In genomic region chr2:40209728-40210127, GRCh38 we compare ENCODE assay signal across 2 cellular contexts.
TF ChIP-seq lines count a peak whose summit lies in the region.

No MANE protein-coding gene starts in this region.

TF ChIP-seq in IMR-90, 13 proteins besides CTCF, POLR2A, EP300 and RAD21:
- TF ChIP-seq NFE2L2 (IDR thresholded peaks at IDR 0.05; ENCODE audit: low read depth, low read length): no peak
- TF ChIP-seq MAFK (IDR thresholded peaks at IDR 0.05; ENCODE audit: low read depth, low read length): no peak
- no peak for TF ChIP-seq MAZ (IDR thresholded peaks at IDR 0.05; ENCODE audit: borderline replicate concordance, low read depth, low read length)
- TF ChIP-seq USF2 (IDR thresholded peaks at IDR 0.05; ENCODE audit: low read depth, low read length): no peak
- no peak for TF ChIP-seq MXI1 (IDR thresholded peaks at IDR 0.05; ENCODE audit: borderline replicate concordance, low read depth, low read length)
- no peak for TF ChIP-seq RFX5 (IDR thresholded peaks at IDR 0.05; ENCODE audit: low read depth, low read length)
- TF ChIP-seq RCOR1 (IDR thresholded peaks at IDR 0.05; ENCODE audit: insufficient replicate concordance, low read length): no peak
- TF ChIP-seq FOS (IDR thresholded peaks at IDR 0.05; ENCODE audit: low read depth, low read length): no peak
- no peak for TF ChIP-seq BHLHE40 (IDR thresholded peaks at IDR 0.05; ENCODE audit: low read depth, low read length)
- no peak for TF ChIP-seq SMC3 (IDR thresholded peaks at IDR 0.05; ENCODE audit: low read depth, low read length)
- TF ChIP-seq ELK1 (IDR thresholded peaks at IDR 0.05; ENCODE audit: borderline replicate concordance, low read depth, low read length): no peak

TF ChIP-seq in neural cell, 6 proteins besides CTCF, POLR2A, EP300 and RAD21:
- TF ChIP-seq TAF1 (IDR thresholded peaks at IDR 0.05; ENCODE audit: low read depth) (no peak), SMC3 (conservative IDR thresholded peaks at IDR 0.05; ENCODE audit: poor library complexity) (no peak), POLR2AphosphoS5 (IDR thresholded peaks at IDR 0.05) (no peak), EZH2 (IDR thresholded peaks at IDR 0.05; ENCODE audit: borderline replicate concordance, insufficient read depth, low read length, poor library complexity, severe bottlenecking) (no peak), MXI1 (conservative IDR thresholded peaks at IDR 0.05; ENCODE audit: poor library complexity, severe bottlenecking) (no peak)
- TF ChIP-seq, protein P1, sequence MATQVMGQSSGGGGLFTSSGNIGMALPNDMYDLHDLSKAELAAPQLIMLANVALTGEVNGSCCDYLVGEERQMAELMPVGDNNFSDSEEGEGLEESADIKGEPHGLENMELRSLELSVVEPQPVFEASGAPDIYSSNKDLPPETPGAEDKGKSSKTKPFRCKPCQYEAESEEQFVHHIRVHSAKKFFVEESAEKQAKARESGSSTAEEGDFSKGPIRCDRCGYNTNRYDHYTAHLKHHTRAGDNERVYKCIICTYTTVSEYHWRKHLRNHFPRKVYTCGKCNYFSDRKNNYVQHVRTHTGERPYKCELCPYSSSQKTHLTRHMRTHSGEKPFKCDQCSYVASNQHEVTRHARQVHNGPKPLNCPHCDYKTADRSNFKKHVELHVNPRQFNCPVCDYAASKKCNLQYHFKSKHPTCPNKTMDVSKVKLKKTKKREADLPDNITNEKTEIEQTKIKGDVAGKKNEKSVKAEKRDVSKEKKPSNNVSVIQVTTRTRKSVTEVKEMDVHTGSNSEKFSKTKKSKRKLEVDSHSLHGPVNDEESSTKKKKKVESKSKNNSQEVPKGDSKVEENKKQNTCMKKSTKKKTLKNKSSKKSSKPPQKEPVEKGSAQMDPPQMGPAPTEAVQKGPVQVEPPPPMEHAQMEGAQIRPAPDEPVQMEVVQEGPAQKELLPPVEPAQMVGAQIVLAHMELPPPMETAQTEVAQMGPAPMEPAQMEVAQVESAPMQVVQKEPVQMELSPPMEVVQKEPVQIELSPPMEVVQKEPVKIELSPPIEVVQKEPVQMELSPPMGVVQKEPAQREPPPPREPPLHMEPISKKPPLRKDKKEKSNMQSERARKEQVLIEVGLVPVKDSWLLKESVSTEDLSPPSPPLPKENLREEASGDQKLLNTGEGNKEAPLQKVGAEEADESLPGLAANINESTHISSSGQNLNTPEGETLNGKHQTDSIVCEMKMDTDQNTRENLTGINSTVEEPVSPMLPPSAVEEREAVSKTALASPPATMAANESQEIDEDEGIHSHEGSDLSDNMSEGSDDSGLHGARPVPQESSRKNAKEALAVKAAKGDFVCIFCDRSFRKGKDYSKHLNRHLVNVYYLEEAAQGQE (IDR thresholded peaks at IDR 0.05; ENCODE audit: borderline replicate concordance): no peak
